21 cellular contexts compared by ENCODE assay signal in genomic region chr17:79133214-79133613, GRCh38.
"Had no signal": no experiment of that assay in that cellular context is flagged by ENCODE, and none has a peak within 500 bp of the region (broad histone marks: within the 10 kb centered on the region; RNA-seq: fewer than 3 reads in every experiment).

No MANE protein-coding gene starts in this region.

- H3K4me3 ChIP-seq: SJSA1, SK-N-MC had no signal

- H3K27ac ChIP-seq: SJSA1, SK-N-MC had no signal

- ATAC-seq: HepG2 had no signal

- H3K4me1 ChIP-seq: SJSA1 had no signal

- FAIRE-seq: HepG2, RCC 7860 had no signal

- H3K36me3 ChIP-seq: SJSA1 had no signal

- DNase-seq: IMR-90, Kasumi-1, KG1, MM.1S, NCI-H1436 treated with DMSO at 0.1 percent for 48 hours, NCI-H1694, NCI-H187 treated with DMSO at 0.1 percent for 48 hours, NCI-H2029 treated with DMSO at 0.1 percent for 48 hours, NCI-H2227 treated with DMSO at 0.1 percent for 48 hours, NCI-H446, NCI-H510A, NCI-H524 treated with DMSO at 0.1 percent for 48 hours, NCI-H69, NCI-H774, Right ventricle myocardium superior, RPMI8226, SIG-M5 had no signal
